Comparison of ENCODE assay signal across 19 cellular contexts in genomic region chr1:14129009-14129408, GRCh38.
A peak's percentile ranks its signal among the peaks of the same experiment; 100 is the strongest.
DNase-seq lines count a peak whose midpoint lies in the region.
"Had no signal": no experiment of that assay in that cellular context is flagged by ENCODE, and none has a peak within 500 bp of the region (broad histone marks: within the 10 kb centered on the region; RNA-seq: fewer than 3 reads in every experiment).

No MANE protein-coding gene starts in this region.

- no peaks in the 10 kb centered on the region for H3K36me3 ChIP-seq in Karpas-422 (ENCODE audit: insufficient read depth, low read length)
- H3K36me3 ChIP-seq: BE2C, BLaER1 had no signal

- no peaks in the 10 kb centered on the region for H3K9me2 ChIP-seq in Karpas-422 (replicated peaks; ENCODE audit: insufficient read depth, low read length)

- no peaks in the 10 kb centered on the region for H3K4me1 ChIP-seq in Karpas-422 (ENCODE audit: low read length)
- H3K4me1 ChIP-seq: BE2C, BLaER1 had no signal

- H3K4me3 ChIP-seq in Karpas-422 (ENCODE audit: low read length) = no peak overlapping the region
- H3K4me3 ChIP-seq: BLaER1 had no signal

- DNase-seq in Karpas-422 = peak; percentile 29
- DNase-seq in SK-MEL-5 (ENCODE audit: low read depth, low spot score) = peak; percentile 32
- peak; percentile 14 for DNase-seq in left kidney (ENCODE audit: low read depth, low spot score)
- no peak for DNase-seq in DMS79 treated with DMSO at 0.1 percent for 48 hours (lab: John Stamatoyannopoulos, UW)
- DNase-seq in KG1 (lab: John Stamatoyannopoulos, UW) = no peak
- DNase-seq: 8988T; ACHN; BE2C; C1 segment of cervical spinal cord; CD4-positive, alpha-beta memory T cell; CD4-positive, CD25-positive, alpha-beta regulatory T cell; CD8-positive, alpha-beta memory T cell; COR-L47; DMS 273 treated with DMSO at 0.1 percent for 48 hours; DMS153; DMS53; DMS79; GF-D8 had no signal

- H4K20me1 ChIP-seq in Karpas-422 (ENCODE audit: insufficient read depth, low read depth, low read length) = no peaks in the 10 kb centered on the region
- H4K20me1 ChIP-seq: BLaER1 had no signal

- no peak overlapping the region for H2AFZ ChIP-seq in Karpas-422 (ENCODE audit: low read length)

- H3K27me3 ChIP-seq in Karpas-422 (ENCODE audit: low read length) = no peaks in the 10 kb centered on the region
- H3K27me3 ChIP-seq: BE2C, BLaER1 had no signal

- in situ Hi-C loops in SK-MEL-5 (cut with HindIII; ENCODE audit: low pct_unique_long_range_greater_than_20kb, low sequenced_read_pairs) = no loop called here

- no peak overlapping the region for H3K27ac ChIP-seq in Karpas-422 (ENCODE audit: low read length)
- H3K27ac ChIP-seq: BLaER1 had no signal

- no peak overlapping the region for H3K4me2 ChIP-seq in Karpas-422 (ENCODE audit: low read depth, low read length, poor library complexity, severe bottlenecking)
- H3K4me2 ChIP-seq: BLaER1 had no signal

- H3K9me3 ChIP-seq in Karpas-422 (ENCODE audit: low read length) = no peaks in the 10 kb centered on the region
- H3K9me3 ChIP-seq: BE2C, BLaER1 had no signal

- no peaks in the 10 kb centered on the region for H3K79me2 ChIP-seq in Karpas-422 (ENCODE audit: low read length)

- H3K9ac ChIP-seq in Karpas-422 (ENCODE audit: low read length) = no peak overlapping the region
- H3K9ac ChIP-seq: BLaER1 had no signal

Comparison
In these comparisons a context has a peak if more than half of its experiments do, and no peak if none do; other contexts are left out.
1. DNase-seq: peak in Karpas-422 (single experiment), SK-MEL-5 (single experiment) and left kidney (single experiment); none in DMS79 treated with DMSO at 0.1 percent for 48 hours (single experiment) and KG1 (single experiment).